Comparison of ENCODE assay signal across 1 cellular context in the genomic region with DNA sequence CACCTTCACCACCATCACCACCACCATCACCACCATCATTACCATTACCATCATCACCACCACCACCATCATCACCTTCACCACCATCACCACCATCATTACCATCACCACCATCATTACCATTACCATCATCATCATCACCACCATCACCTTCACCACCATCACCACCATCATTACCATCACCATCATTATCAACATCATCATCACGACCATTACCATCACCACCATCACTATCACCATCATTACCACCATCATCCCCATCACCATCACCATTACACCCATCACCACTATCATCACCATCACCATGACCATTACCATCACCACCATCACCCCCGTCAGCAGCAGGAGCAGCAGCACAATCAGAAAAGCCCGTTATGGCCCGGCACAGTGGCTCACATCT.
TF ChIP-seq lines count a peak whose summit lies in the region.

No MANE protein-coding gene starts in this region.

TF ChIP-seq in HepG2, 621 proteins besides CTCF, POLR2A, EP300 and RAD21 (continued from another document):
- TF ChIP-seq, protein P1, sequence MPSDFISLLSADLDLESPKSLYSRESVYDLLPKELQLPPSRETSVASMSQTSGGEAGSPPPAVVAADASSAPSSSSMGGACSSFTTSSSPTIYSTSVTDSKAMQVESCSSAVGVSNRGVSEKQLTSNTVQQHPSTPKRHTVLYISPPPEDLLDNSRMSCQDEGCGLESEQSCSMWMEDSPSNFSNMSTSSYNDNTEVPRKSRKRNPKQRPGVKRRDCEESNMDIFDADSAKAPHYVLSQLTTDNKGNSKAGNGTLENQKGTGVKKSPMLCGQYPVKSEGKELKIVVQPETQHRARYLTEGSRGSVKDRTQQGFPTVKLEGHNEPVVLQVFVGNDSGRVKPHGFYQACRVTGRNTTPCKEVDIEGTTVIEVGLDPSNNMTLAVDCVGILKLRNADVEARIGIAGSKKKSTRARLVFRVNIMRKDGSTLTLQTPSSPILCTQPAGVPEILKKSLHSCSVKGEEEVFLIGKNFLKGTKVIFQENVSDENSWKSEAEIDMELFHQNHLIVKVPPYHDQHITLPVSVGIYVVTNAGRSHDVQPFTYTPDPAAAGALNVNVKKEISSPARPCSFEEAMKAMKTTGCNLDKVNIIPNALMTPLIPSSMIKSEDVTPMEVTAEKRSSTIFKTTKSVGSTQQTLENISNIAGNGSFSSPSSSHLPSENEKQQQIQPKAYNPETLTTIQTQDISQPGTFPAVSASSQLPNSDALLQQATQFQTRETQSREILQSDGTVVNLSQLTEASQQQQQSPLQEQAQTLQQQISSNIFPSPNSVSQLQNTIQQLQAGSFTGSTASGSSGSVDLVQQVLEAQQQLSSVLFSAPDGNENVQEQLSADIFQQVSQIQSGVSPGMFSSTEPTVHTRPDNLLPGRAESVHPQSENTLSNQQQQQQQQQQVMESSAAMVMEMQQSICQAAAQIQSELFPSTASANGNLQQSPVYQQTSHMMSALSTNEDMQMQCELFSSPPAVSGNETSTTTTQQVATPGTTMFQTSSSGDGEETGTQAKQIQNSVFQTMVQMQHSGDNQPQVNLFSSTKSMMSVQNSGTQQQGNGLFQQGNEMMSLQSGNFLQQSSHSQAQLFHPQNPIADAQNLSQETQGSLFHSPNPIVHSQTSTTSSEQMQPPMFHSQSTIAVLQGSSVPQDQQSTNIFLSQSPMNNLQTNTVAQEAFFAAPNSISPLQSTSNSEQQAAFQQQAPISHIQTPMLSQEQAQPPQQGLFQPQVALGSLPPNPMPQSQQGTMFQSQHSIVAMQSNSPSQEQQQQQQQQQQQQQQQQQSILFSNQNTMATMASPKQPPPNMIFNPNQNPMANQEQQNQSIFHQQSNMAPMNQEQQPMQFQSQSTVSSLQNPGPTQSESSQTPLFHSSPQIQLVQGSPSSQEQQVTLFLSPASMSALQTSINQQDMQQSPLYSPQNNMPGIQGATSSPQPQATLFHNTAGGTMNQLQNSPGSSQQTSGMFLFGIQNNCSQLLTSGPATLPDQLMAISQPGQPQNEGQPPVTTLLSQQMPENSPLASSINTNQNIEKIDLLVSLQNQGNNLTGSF (CRISPR knock-in tag; IDR thresholded peaks at IDR 0.05), result no peak
- TF ChIP-seq NFE2L1 (CRISPR knock-in tag; IDR thresholded peaks at IDR 0.05; ENCODE audit: borderline replicate concordance) (no peak), BRCA1 (CRISPR knock-in tag; IDR thresholded peaks at IDR 0.05) (no peak), ASH2L (IDR thresholded peaks at IDR 0.05; ENCODE audit: insufficient read length, low read depth, low read length) (no peak), SOX6 (IDR thresholded peaks at IDR 0.05) (0 out of 2 replicates have a peak, but pooled peaks have one; percentile 15), SOX6 (CRISPR knock-in tag; IDR thresholded peaks at IDR 0.05) (no peak), ATF7 (IDR thresholded peaks at IDR 0.05) (peak; percentile 31; the same call in 1 of the 2 replicates), ATF7 (CRISPR knock-in tag; IDR thresholded peaks at IDR 0.05) (no peak), NBN (conservative IDR thresholded peaks at IDR 0.05) (0 out of 2 replicates have a peak, but pooled peaks have one; percentile 61), MBNL3 (CRISPR knock-in tag; conservative IDR thresholded peaks at IDR 0.05) (no peak), ZNF556 (CRISPR knock-in tag; IDR thresholded peaks at IDR 0.05; ENCODE audit: borderline replicate concordance) (no peak), RAD51 (IDR thresholded peaks at IDR 0.05; ENCODE audit: borderline replicate concordance) (peak; percentile 32; the same call in 1 of the 2 replicates), CREB1 (IDR thresholded peaks at IDR 0.05) (peak; percentile 91), CREB1 (CRISPR knock-in tag; IDR thresholded peaks at IDR 0.05) (no peak)
- TF ChIP-seq, protein P2, sequence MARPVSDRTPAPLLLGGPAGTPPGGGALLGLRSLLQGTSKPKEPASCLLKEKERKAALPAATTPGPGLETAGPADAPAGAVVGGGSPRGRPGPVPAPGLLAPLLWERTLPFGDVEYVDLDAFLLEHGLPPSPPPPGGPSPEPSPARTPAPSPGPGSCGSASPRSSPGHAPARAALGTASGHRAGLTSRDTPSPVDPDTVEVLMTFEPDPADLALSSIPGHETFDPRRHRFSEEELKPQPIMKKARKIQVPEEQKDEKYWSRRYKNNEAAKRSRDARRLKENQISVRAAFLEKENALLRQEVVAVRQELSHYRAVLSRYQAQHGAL (CRISPR knock-in tag; IDR thresholded peaks at IDR 0.05; ENCODE audit: not compliant biosample characterization), result no peak
- TF ChIP-seq, protein P3, sequence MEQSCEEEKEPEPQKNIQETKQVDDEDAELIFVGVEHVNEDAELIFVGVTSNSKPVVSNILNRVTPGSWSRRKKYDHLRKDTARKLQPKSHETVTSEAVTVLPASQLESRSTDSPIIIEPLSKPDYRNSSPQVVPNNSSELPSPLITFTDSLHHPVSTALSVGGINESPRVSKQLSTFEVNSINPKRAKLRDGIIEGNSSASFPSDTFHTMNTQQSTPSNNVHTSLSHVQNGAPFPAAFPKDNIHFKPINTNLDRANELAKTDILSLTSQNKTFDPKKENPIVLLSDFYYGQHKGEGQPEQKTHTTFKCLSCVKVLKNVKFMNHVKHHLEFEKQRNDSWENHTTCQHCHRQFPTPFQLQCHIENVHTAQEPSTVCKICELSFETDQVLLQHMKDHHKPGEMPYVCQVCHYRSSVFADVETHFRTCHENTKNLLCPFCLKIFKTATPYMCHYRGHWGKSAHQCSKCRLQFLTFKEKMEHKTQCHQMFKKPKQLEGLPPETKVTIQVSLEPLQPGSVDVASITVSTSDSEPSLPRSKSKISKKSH (CRISPR knock-in tag; IDR thresholded peaks at IDR 0.05; ENCODE audit: borderline replicate concordance), result no peak
